Comparison of ENCODE assay signal across 19 cellular contexts in genomic region chr2:18915227-18915626, GRCh38.
"Had no signal": no experiment of that assay in that cellular context is flagged by ENCODE, and none has a peak within 500 bp of the region (broad histone marks: within the 10 kb centered on the region; RNA-seq: fewer than 3 reads in every experiment).

No MANE protein-coding gene starts in this region.

- H3K27me3 ChIP-seq: SJSA1 had no signal

- H3K9me3 ChIP-seq: SJSA1 had no signal

- FAIRE-seq: HTR-8/SVneo, RCC 7860 had no signal

- H3K4me3 ChIP-seq: SJSA1, SK-N-MC had no signal

- DNase-seq: KBM-7, MV-4-11, NCI-H1048, NCI-H1105, NCI-H1417, NCI-H1436 treated with DMSO at 0.1 percent for 48 hours, NCI-H187 treated with DMSO at 0.1 percent for 48 hours, NCI-H2029 treated with DMSO at 0.1 percent for 48 hours, NCI-H345, NCI-H526 treated with DMSO at 0.1 percent for 48 hours, NCI-H748 treated with DMSO at 0.1 percent for 48 hours, Right ventricle myocardium superior, RPMI8226, SIG-M5 had no signal

- H3K36me3 ChIP-seq: SJSA1 had no signal

- H3K27ac ChIP-seq: HL-60, SJSA1, SK-N-MC had no signal
